In the genomic region with DNA sequence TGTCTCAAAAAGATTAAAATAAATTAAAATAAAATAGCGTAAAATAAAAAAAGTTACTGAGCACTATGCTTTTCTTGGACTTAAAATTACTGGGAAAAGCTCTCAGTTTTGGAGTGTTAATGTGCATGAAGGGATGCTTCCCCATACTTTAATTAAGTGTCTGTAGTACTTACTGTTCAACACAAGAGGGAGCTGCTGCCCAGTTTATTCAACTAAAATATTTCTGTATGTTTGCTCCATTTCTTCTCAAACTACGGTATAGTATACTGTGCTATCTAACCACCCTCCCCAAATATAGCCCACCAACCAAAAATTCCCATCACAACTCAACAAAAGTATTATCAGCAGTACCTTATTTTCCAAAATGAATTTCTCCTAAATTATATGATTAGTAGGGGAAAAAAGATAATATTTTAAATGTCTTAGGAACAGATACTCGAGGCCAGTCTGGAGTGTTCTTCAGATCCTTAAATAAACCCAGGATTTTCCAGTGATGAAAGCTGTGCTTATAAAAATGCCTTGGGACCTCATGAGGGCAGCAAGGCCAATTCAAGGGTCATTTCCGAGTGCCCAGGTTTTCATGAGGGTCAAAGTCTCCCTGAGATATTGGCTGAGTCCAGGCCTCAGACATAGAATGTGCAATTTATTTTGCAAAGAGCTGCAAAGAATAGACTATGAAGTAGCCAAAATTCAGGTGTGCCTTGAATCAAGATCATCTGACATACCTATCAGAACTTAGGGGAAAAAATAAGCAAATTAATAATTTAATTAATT, we compare ENCODE assay signal across 8 cellular contexts.
DNase-seq lines count a peak whose midpoint lies in the region; ATAC-seq, FAIRE-seq and TF ChIP-seq lines count a peak whose summit lies in the region.

No MANE protein-coding gene starts in this region.

- no TSS peak for BruUV-seq in PC-3 (replicated peaks; lab: Mats Ljungman, UMichigan)

- CTCF ChIA-PET in AG04449 (lab: Yijun Ruan, JAX) (interaction anchor here (0.7 to 20.8 kb wide), 57 partner anchors 8 to 1397 kb away, joined by 3 to 666 read pairs (median 4); a partner anchor contains a TSS), PC-3 (lab: Charles Lee) (interaction anchor here (0.9 kb wide), 2 partner anchors 49 to 71 kb away, joined by 3 to 6 read pairs; no protein-coding TSS in a partner anchor)

- no peaks in the 10 kb centered on the region for H3K79me2 ChIP-seq in PC-3 (ENCODE audit: low read length)

- no peak overlapping the region for H3K27ac ChIP-seq in PC-3 (ENCODE audit: low read length)
- no peak overlapping the region for H3K27ac ChIP-seq in colonic mucosa
- H3K27ac ChIP-seq in lower lobe of right lung = no peak overlapping the region
- H3K27ac ChIP-seq in vagina = no peak overlapping the region

- peak; percentile 32 for TF ChIP-seq CTCF in AG04449 (IDR thresholded peaks at IDR 0.05; ENCODE audit: insufficient read depth, low read length, missing control alignments)
- TF ChIP-seq CTCF in PC-3 (conservative IDR thresholded peaks at IDR 0.05; ENCODE audit: low read depth, low read length) = peak; percentile 70
- peak; percentile 64 for TF ChIP-seq CTCF in colonic mucosa (IDR thresholded peaks at IDR 0.05)
- peak; percentile 76 for TF ChIP-seq CTCF in lower lobe of right lung (IDR thresholded peaks at IDR 0.05)
- peak in 2 of 3 experiments; percentile 59 to 65 for TF ChIP-seq CTCF in vagina (IDR thresholded peaks at IDR 0.05)

- H3K4me2 ChIP-seq in PC-3 (ENCODE audit: low read length) = no peak overlapping the region

- ATAC-seq in PC-3 (peak; percentile 54; the same call in 1 of the 2 replicates), lower lobe of right lung (peak; percentile 74 to 77), HG02981 (IDR thresholded peaks at IDR 0.05; ENCODE audit: unreplicated experiment) (no peak)

- H3K9me2 ChIP-seq in PC-3 (replicated peaks; ENCODE audit: low read length) = no peaks in the 10 kb centered on the region

- POLR2A ChIA-PET in AG04449 (lab: Yijun Ruan, JAX) = no interaction called here
- POLR2A ChIA-PET in PC-3 (lab: Charles Lee; ENCODE audit: unreplicated experiment) = interaction anchor here (0.6 kb wide), 1 partner anchor 115 kb away, joined by 5 read pairs; no protein-coding TSS in a partner anchor

- DNase-seq in AG04449 (ENCODE audit: low read depth, low spot score) = no peak
- peak; percentile 68 for DNase-seq in G401 (ENCODE audit: low spot score)
- peak; percentile 62 for DNase-seq in HTR-8/SVneo (ENCODE audit: insufficient read length, low spot score)
- peak; percentile 56 for DNase-seq in PC-3
- no peak for DNase-seq in colonic mucosa
- DNase-seq in lower lobe of right lung = no peak
- no peak for DNase-seq in vagina (ENCODE audit: extremely low spot score in 2 of 2)

- intact Hi-C loops in PC-3 (cut with micrococcal nuclease) (loop anchor here (1.0 kb wide), 2 partner anchors 49 to 285 kb away; no protein-coding TSS in a partner anchor), colonic mucosa (cut with DNase I) (no loop called here), lower lobe of right lung (cut with DNase I) (no loop called here), vagina (cut with DNase I) (no loop called here)

- in situ Hi-C loops in G401 (cut with HindIII; ENCODE audit: low sequenced_read_pairs) = no loop called here

- H4K20me1 ChIP-seq in PC-3 (ENCODE audit: low read length) = no peaks in the 10 kb centered on the region

- H3F3A ChIP-seq in PC-3 (ENCODE audit: low read length, unreplicated experiment) = no peaks in the 10 kb centered on the region

- no peak overlapping the region for H2AFZ ChIP-seq in PC-3 (ENCODE audit: low read length)

- no peaks in the 10 kb centered on the region for H3K9me3 ChIP-seq in PC-3 (ENCODE audit: low read length)
- H3K9me3 ChIP-seq in colonic mucosa = no peaks in the 10 kb centered on the region
- H3K9me3 ChIP-seq in lower lobe of right lung = no peaks in the 10 kb centered on the region
- H3K9me3 ChIP-seq in vagina = no peaks in the 10 kb centered on the region

- no peak for FAIRE-seq in HTR-8/SVneo (lab: Jason Lieb, UNC)

- no peak overlapping the region for H3K9ac ChIP-seq in PC-3 (ENCODE audit: low read length)
- no peak overlapping the region for H3K9ac ChIP-seq in colonic mucosa (ENCODE audit: low read depth in 2 of 2, low read length in 2 of 2)

- TF ChIP-seq POLR2A in vagina (IDR thresholded peaks at IDR 0.05) = no peak

- H3K36me3 ChIP-seq in PC-3 (ENCODE audit: low read depth, low read length) (no peaks in the 10 kb centered on the region), colonic mucosa (no peaks in the 10 kb centered on the region), lower lobe of right lung (no peaks in the 10 kb centered on the region), vagina (no peaks in the 10 kb centered on the region)

- H3K4me1 ChIP-seq in PC-3 (ENCODE audit: insufficient read depth, low read length) = no peaks in the 10 kb centered on the region
- H3K4me1 ChIP-seq in colonic mucosa = no peaks in the 10 kb centered on the region
- no peaks in the 10 kb centered on the region for H3K4me1 ChIP-seq in lower lobe of right lung
- H3K4me1 ChIP-seq in vagina = no peaks in the 10 kb centered on the region

- H3K4me3 ChIP-seq in AG04449 (ENCODE audit: low read depth, low read length) (no peak overlapping the region), PC-3 (ENCODE audit: low read length) (no peak overlapping the region), colonic mucosa (no peak overlapping the region), lower lobe of right lung (no peak overlapping the region), vagina (no peak overlapping the region)

- H3K27me3 ChIP-seq in PC-3 (ENCODE audit: low read length) = peaks cover 19% of the 10 kb centered on the region
- H3K27me3 ChIP-seq in colonic mucosa = no peaks in the 10 kb centered on the region
- H3K27me3 ChIP-seq in lower lobe of right lung (ENCODE audit: low read depth) = no peaks in the 10 kb centered on the region
- no peaks in the 10 kb centered on the region for H3K27me3 ChIP-seq in vagina

Comparison
In these comparisons a context has a peak if more than half of its experiments do, and no peak if none do; other contexts are left out.
1. DNase-seq: peak in G401 (single experiment), HTR-8/SVneo (single experiment) and PC-3 (single experiment); none in AG04449 (single experiment), colonic mucosa (single experiment), lower lobe of right lung (single experiment) and vagina (0 of 2).
2. Peak in every context shown above with its lines, with median percentiles within 50 percentile points of each other: CTCF ChIP-seq.